In the genomic region with DNA sequence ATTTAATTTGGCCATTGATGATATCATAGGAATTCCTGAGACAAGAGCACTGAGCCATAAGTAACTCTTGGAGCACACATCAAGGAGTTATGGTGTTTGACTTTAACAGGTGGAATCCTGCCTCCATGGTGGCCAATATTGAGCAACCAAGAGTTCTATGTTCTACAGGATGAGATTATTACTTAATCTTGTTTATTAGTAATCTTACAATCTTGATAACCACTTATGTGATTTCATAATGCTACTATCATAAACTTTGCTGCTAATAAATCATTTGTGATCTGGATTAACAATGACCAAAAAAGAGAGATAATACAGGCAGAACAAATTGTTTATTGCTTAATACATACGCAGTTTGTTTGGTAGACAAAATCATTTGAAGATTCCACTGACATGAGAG, we compare ENCODE assay signal across 27 cellular contexts. TPM values are rescaled to one million over a fixed set of nuclear protein-coding genes. Genes with fewer than 3 reads are reported as not detected.
"Had no signal": no experiment of that assay in that cellular context is flagged by ENCODE, and none has a peak within 500 bp of the region (broad histone marks: within the 10 kb centered on the region; RNA-seq: fewer than 3 reads in every experiment).

No MANE protein-coding gene starts in this region.

- ATAC-seq: left colon; left lung; lower lobe of right lung; naive thymus-derived CD8-positive, alpha-beta T cell; pancreas; right cardiac atrium; sciatic nerve; stimulated activated naive B cell treated with anti-CD40 and anti-IgM and Interleukin-4, amounts not matched to agents 10 μg/mL and 1 μg/mL and 100 μg/mL, for 72 hours; stimulated activated naive CD8-positive, alpha-beta T cell treated with anti-CD3 and anti-CD28 coated beads, Interleukin-15, Interleukin-2, amounts not matched to agents 100 U/mL and 50 U/mL, for 24 hours had no signal

- DNase-seq: kidney glomerular epithelial cell; left colon; left lung; lower lobe of right lung; mammary epithelial cell; mesenchymal stem cell; naive thymus-derived CD8-positive, alpha-beta T cell; nucleus accumbens; pancreas; posterior cingulate gyrus; retina; right cardiac atrium; stimulated activated CD4-positive, alpha-beta T cell treated with anti-CD3 and anti-CD28 coated beads, Interleukin-1b, Interleukin-23, amount 100 ng/mL, for 48 hours; stimulated activated CD4-positive, alpha-beta T cell treated with anti-CD3 and anti-CD28 coated beads, Interleukin-2, amount 100 ng/mL, for 48 hours; stimulated activated naive B cell treated with anti-CD40 and anti-IgM and Interleukin-4, amounts not matched to agents 10 μg/mL and 1 μg/mL and 100 μg/mL, for 72 hours; stimulated activated naive CD8-positive, alpha-beta T cell treated with anti-CD3 and anti-CD28 coated beads, Interleukin-15, Interleukin-2, amounts not matched to agents 100 U/mL and 50 U/mL, for 24 hours; stomach; testis; thyroid gland; transverse colon; upper lobe of left lung had no signal

- H3K36me3 ChIP-seq: left lung, lower lobe of right lung, pancreas, prostate gland, stomach, thyroid gland, transverse colon, upper lobe of left lung, vagina had no signal

- H3K4me3 ChIP-seq: hepatocyte, left lung, lower lobe of right lung, pancreas, prostate gland, smooth muscle cell, stomach, testis, thyroid gland, transverse colon, upper lobe of left lung, vagina had no signal

- H3K9me3 ChIP-seq: left lung, lower lobe of right lung, pancreas, prostate gland, stomach, testis, thyroid gland, transverse colon, upper lobe of left lung, vagina had no signal

- H3K79me2 ChIP-seq: hepatocyte had no signal

- FAIRE-seq: keratinocyte had no signal

- H3K27me3 ChIP-seq: hepatocyte, left lung, pancreas, stomach, testis, thyroid gland, transverse colon, upper lobe of left lung, vagina had no signal

- H3K27ac ChIP-seq: hepatocyte, left lung, lower lobe of right lung, prostate gland, stomach, testis, thyroid gland, transverse colon, upper lobe of left lung, vagina had no signal

- H3K4me2 ChIP-seq: hepatocyte, smooth muscle cell had no signal

- H2AFZ ChIP-seq: hepatocyte had no signal

- H3K4me1 ChIP-seq: prostate gland had no signal

RNA-seq across cellular contexts. Expression of a gene that starts 27.5 kb away (rescaled TPM):
- total RNA-seq: smooth muscle cell had no signal
- polyA plus RNA-seq: keratinocyte; mammary epithelial cell; naive thymus-derived CD8-positive, alpha-beta T cell; smooth muscle cell had no signal
